Comparison of ENCODE assay signal across 1 cellular context in the genomic region with DNA sequence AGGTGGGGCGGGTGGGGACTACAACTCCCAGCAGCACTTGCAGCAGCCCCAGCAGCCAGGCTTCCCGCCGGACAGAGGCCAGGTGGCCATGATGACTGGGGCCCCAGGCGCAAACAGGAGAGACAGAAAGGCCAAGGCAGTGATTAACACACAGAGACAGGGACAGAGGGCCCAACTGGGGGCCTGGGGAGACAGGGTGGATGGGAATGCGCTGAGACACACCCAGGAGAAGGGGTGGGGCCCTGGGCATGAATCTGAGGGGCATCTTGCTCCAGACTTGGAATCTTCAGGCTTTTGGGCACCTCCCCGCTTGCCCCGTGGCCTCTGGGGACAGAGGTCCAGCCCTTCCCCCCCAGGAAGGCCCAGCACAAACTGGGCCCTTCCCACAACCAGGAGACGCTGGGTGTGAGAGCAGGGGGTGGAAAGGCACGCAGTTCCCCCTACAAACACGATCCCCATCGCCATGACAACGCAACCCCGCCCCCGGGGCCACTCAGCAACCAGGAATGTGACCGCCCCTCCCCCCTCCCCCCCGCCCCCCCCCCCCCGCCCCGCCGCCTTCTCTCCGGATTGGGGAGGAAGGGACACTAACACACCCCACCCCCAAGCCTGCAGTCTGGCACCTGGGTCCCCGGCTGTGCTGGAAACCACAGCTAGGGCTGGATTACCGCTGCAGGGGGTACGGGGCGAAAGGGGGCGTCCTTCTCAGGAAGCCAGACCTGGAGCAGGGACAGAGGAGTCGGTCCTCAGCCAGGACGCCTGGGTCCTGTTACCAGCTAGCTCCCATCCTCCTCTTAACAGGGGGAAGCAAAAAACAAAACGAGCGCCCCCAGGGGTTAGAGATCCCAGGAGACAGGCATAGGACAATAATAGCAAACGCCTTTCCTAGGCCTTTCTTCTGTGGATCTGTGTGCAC.
TF ChIP-seq lines count a peak whose summit lies in the region.

No MANE protein-coding gene starts in this region.

TF ChIP-seq in HEK293, 187 proteins besides CTCF, POLR2A, EP300 and RAD21 (continued from another document and continues in another):
- TF ChIP-seq ZNF19 (tag by site-specific recombination; IDR thresholded peaks at IDR 0.05; ENCODE audit: low read depth) = no peak
- TF ChIP-seq ZNF473 (tag by site-specific recombination; IDR thresholded peaks at IDR 0.05) = no peak
- no peak for TF ChIP-seq ZNF426 (tag by site-specific recombination; IDR thresholded peaks at IDR 0.05)
- no peak for TF ChIP-seq ZNF169 (tag by site-specific recombination; IDR thresholded peaks at IDR 0.05)
- 0 out of 2 replicates have a peak, but pooled peaks have one; percentile 19 for TF ChIP-seq WT1 (tag by site-specific recombination; IDR thresholded peaks at IDR 0.05)
- no peak for TF ChIP-seq PRDM1 (tag by site-specific recombination; IDR thresholded peaks at IDR 0.05)
- TF ChIP-seq ZNF433 (tag by site-specific recombination; IDR thresholded peaks at IDR 0.05; ENCODE audit: low read depth) = no peak
- TF ChIP-seq ZNF677 (tag by site-specific recombination; IDR thresholded peaks at IDR 0.05) = no peak
- TF ChIP-seq MEIS1 (CRISPR knock-in tag; IDR thresholded peaks at IDR 0.05; ENCODE audit: borderline replicate concordance) = no peak
- TF ChIP-seq TSHZ1 (tag by site-specific recombination; IDR thresholded peaks at IDR 0.05; ENCODE audit: borderline replicate concordance) = no peak
- TF ChIP-seq SCRT1 (tag by site-specific recombination; IDR thresholded peaks at IDR 0.05; ENCODE audit: borderline replicate concordance) = no peak
- TF ChIP-seq ZNF549 (tag by site-specific recombination; IDR thresholded peaks at IDR 0.05) = no peak
- no peak for TF ChIP-seq ZNF280C (tag by site-specific recombination; IDR thresholded peaks at IDR 0.05)
- no peak for TF ChIP-seq ZNF776 (tag by site-specific recombination; IDR thresholded peaks at IDR 0.05; ENCODE audit: borderline replicate concordance)
- no peak for TF ChIP-seq GFI1B (tag by site-specific recombination; IDR thresholded peaks at IDR 0.05)
- TF ChIP-seq YY2 (tag by site-specific recombination; IDR thresholded peaks at IDR 0.05) = peak; percentile 59; the same call in 1 of the 2 replicates
- TF ChIP-seq ZSCAN16 (tag by site-specific recombination; IDR thresholded peaks at IDR 0.05) = no peak
- TF ChIP-seq, protein P1, sequence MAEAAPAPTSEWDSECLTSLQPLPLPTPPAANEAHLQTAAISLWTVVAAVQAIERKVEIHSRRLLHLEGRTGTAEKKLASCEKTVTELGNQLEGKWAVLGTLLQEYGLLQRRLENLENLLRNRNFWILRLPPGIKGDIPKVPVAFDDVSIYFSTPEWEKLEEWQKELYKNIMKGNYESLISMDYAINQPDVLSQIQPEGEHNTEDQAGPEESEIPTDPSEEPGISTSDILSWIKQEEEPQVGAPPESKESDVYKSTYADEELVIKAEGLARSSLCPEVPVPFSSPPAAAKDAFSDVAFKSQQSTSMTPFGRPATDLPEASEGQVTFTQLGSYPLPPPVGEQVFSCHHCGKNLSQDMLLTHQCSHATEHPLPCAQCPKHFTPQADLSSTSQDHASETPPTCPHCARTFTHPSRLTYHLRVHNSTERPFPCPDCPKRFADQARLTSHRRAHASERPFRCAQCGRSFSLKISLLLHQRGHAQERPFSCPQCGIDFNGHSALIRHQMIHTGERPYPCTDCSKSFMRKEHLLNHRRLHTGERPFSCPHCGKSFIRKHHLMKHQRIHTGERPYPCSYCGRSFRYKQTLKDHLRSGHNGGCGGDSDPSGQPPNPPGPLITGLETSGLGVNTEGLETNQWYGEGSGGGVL (tag by site-specific recombination; IDR thresholded peaks at IDR 0.05) = peak; percentile 95
- TF ChIP-seq TCF7L2 (IDR thresholded peaks at IDR 0.05; ENCODE audit: borderline replicate concordance, low read depth, low read length) = no peak
- TF ChIP-seq KLF9 (tag by site-specific recombination; IDR thresholded peaks at IDR 0.05; ENCODE audit: low read depth) = peak; percentile 86
- TF ChIP-seq HOXC10 (CRISPR knock-in tag; IDR thresholded peaks at IDR 0.05) = no peak
- no peak for TF ChIP-seq HOXA7 (CRISPR knock-in tag; IDR thresholded peaks at IDR 0.05; ENCODE audit: borderline replicate concordance)
- TF ChIP-seq FEZF1 (tag by site-specific recombination; IDR thresholded peaks at IDR 0.05) = 0 out of 2 replicates have a peak, but pooled peaks have one; percentile 12
- no peak for TF ChIP-seq ZNF302 (tag by site-specific recombination; IDR thresholded peaks at IDR 0.05; ENCODE audit: low read depth)
- TF ChIP-seq ZNF830 (tag by site-specific recombination; IDR thresholded peaks at IDR 0.05; ENCODE audit: low read depth) = no peak
- TF ChIP-seq ZBTB44 (tag by site-specific recombination; IDR thresholded peaks at IDR 0.05) = no peak
- TF ChIP-seq ZNF155 (tag by site-specific recombination; IDR thresholded peaks at IDR 0.05) = no peak
- TF ChIP-seq RBAK (tag by site-specific recombination; IDR thresholded peaks at IDR 0.05) = no peak
- peak; percentile 48; the same call in 1 of the 2 replicates for TF ChIP-seq ZFP69B (tag by site-specific recombination; IDR thresholded peaks at IDR 0.05)
- TF ChIP-seq ZBTB10 (tag by site-specific recombination; IDR thresholded peaks at IDR 0.05) = peak; percentile 74; the same call in 1 of the 2 replicates
- TF ChIP-seq, protein P2, sequence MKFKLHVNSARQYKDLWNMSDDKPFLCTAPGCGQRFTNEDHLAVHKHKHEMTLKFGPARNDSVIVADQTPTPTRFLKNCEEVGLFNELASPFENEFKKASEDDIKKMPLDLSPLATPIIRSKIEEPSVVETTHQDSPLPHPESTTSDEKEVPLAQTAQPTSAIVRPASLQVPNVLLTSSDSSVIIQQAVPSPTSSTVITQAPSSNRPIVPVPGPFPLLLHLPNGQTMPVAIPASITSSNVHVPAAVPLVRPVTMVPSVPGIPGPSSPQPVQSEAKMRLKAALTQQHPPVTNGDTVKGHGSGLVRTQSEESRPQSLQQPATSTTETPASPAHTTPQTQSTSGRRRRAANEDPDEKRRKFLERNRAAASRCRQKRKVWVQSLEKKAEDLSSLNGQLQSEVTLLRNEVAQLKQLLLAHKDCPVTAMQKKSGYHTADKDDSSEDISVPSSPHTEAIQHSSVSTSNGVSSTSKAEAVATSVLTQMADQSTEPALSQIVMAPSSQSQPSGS (tag by site-specific recombination; IDR thresholded peaks at IDR 0.05; ENCODE audit: low read depth) = no peak
- TF ChIP-seq ZNF350 (tag by site-specific recombination; IDR thresholded peaks at IDR 0.05) = no peak
- peak; percentile 69 for TF ChIP-seq KLF16 (tag by site-specific recombination; IDR thresholded peaks at IDR 0.05)
- TF ChIP-seq, protein P3, sequence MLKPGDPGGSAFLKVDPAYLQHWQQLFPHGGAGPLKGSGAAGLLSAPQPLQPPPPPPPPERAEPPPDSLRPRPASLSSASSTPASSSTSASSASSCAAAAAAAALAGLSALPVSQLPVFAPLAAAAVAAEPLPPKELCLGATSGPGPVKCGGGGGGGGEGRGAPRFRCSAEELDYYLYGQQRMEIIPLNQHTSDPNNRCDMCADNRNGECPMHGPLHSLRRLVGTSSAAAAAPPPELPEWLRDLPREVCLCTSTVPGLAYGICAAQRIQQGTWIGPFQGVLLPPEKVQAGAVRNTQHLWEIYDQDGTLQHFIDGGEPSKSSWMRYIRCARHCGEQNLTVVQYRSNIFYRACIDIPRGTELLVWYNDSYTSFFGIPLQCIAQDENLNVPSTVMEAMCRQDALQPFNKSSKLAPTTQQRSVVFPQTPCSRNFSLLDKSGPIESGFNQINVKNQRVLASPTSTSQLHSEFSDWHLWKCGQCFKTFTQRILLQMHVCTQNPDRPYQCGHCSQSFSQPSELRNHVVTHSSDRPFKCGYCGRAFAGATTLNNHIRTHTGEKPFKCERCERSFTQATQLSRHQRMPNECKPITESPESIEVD (tag by site-specific recombination; IDR thresholded peaks at IDR 0.05) = no peak
- peak; percentile 90 for TF ChIP-seq ZNF121 (tag by site-specific recombination; IDR thresholded peaks at IDR 0.05)
- TF ChIP-seq ZNF48 (tag by site-specific recombination; IDR thresholded peaks at IDR 0.05) = no peak
- TF ChIP-seq KLF10 (tag by site-specific recombination; IDR thresholded peaks at IDR 0.05) = peak; percentile 72
- TF ChIP-seq ZNF146 (tag by site-specific recombination; IDR thresholded peaks at IDR 0.05) = no peak
- no peak for TF ChIP-seq ZNF747 (tag by site-specific recombination; IDR thresholded peaks at IDR 0.05)
- TF ChIP-seq ZNF223 (tag by site-specific recombination; IDR thresholded peaks at IDR 0.05) = no peak
- no peak for TF ChIP-seq ZNF585B (tag by site-specific recombination; IDR thresholded peaks at IDR 0.05)
- TF ChIP-seq MZF1 (tag by site-specific recombination; IDR thresholded peaks at IDR 0.05; ENCODE audit: borderline replicate concordance) = no peak; the same call in 1 of the 2 replicates
- no peak for TF ChIP-seq GLI4 (tag by site-specific recombination; IDR thresholded peaks at IDR 0.05)
